12 cellular contexts compared by ENCODE assay signal in genomic region chr11:127627629-127628462, GRCh38.
DNase-seq lines count a peak whose midpoint lies in the region; ATAC-seq, FAIRE-seq and TF ChIP-seq lines count a peak whose summit lies in the region.
"Had no signal": no experiment of that assay in that cellular context is flagged by ENCODE, and none has a peak within 500 bp of the region (broad histone marks: within the 10 kb centered on the region; RNA-seq: fewer than 3 reads in every experiment).

No MANE protein-coding gene starts in this region.

- intact Hi-C loops in A673 (cut with micrococcal nuclease; ENCODE audit: unreplicated experiment): no loop called here
- intact Hi-C loops in activated CD4-positive, alpha-beta memory T cell treated with anti-CD3 and anti-CD28 coated beads for 36 hours (cut with micrococcal nuclease): no loop called here

- no peak overlapping the region for H3K4me3 Mint-ChIP-seq in activated CD4-positive, alpha-beta memory T cell treated with anti-CD3 and anti-CD28 coated beads for 36 hours
- H3K4me3 Mint-ChIP-seq: memory B cell had no signal

- H3K36me3 ChIP-seq in A673 (ENCODE audit: insufficient read depth, low read length, poor library complexity, severe bottlenecking): no peaks in the 10 kb centered on the region
- H3K36me3 ChIP-seq: heart right ventricle had no signal

- TF ChIP-seq CTCF in A673 (conservative IDR thresholded peaks at IDR 0.05; ENCODE audit: low read depth, low read length): no peak

- no peak for FAIRE-seq in frontal cortex (lab: Jason Lieb, UNC)

- H3K27ac Mint-ChIP-seq in activated CD4-positive, alpha-beta memory T cell treated with anti-CD3 and anti-CD28 coated beads for 36 hours: no peak overlapping the region
- H3K27ac Mint-ChIP-seq: memory B cell had no signal

- H3K9me3 Mint-ChIP-seq in activated CD4-positive, alpha-beta memory T cell treated with anti-CD3 and anti-CD28 coated beads for 36 hours: no peaks in the 10 kb centered on the region
- H3K9me3 Mint-ChIP-seq: memory B cell had no signal

- no peak overlapping the region for H3K4me3 ChIP-seq in A673 (ENCODE audit: low read depth, low read length, poor library complexity, severe bottlenecking)
- H3K4me3 ChIP-seq: heart right ventricle had no signal

- no peaks in the 10 kb centered on the region for H3K4me1 Mint-ChIP-seq in activated CD4-positive, alpha-beta memory T cell treated with anti-CD3 and anti-CD28 coated beads for 36 hours (ENCODE audit: low read depth)
- H3K4me1 Mint-ChIP-seq: memory B cell had no signal

- peak; percentile 34 for DNase-seq in A673 (ENCODE audit: low spot score)
- peak; percentile 62 for DNase-seq in NCI-H128 (lab: John Stamatoyannopoulos, UW; ENCODE audit: unreplicated experiment)
- peak; percentile 98 for DNase-seq in NCI-H774 (lab: John Stamatoyannopoulos, UW)
- DNase-seq in kidney tubule cell (ENCODE audit: low spot score): peak; percentile 30
- no peak for DNase-seq in T-helper 9 cell
- no peak for DNase-seq in frontal cortex (ENCODE audit: low spot score in 2 of 2)
- DNase-seq in activated CD4-positive, alpha-beta memory T cell treated with anti-CD3 and anti-CD28 coated beads for 36 hours: no peak
- DNase-seq: effector CD4-positive, alpha-beta T cell; heart right ventricle had no signal

- BruUV-seq in A673 (replicated peaks; lab: Mats Ljungman, UMichigan): no TSS peak

- peaks cover 5% of the 10 kb centered on the region for H3K4me1 ChIP-seq in A673 (ENCODE audit: insufficient read depth, low read length, poor library complexity, severe bottlenecking)
- H3K4me1 ChIP-seq: heart right ventricle, parathyroid adenoma had no signal

- no peak overlapping the region for H3K27ac ChIP-seq in A673 (ENCODE audit: low read depth, low read length, poor library complexity, severe bottlenecking)
- H3K27ac ChIP-seq: heart right ventricle, parathyroid adenoma had no signal

- no peaks in the 10 kb centered on the region for H3K27me3 Mint-ChIP-seq in activated CD4-positive, alpha-beta memory T cell treated with anti-CD3 and anti-CD28 coated beads for 36 hours
- H3K27me3 Mint-ChIP-seq: memory B cell had no signal

- CTCF ChIA-PET in A673 (lab: Charles Lee): no interaction called here
- CTCF ChIA-PET in activated CD4-positive, alpha-beta memory T cell treated with anti-CD3 and anti-CD28 coated beads for 36 hours (lab: Charles Lee): no interaction called here

- no peaks in the 10 kb centered on the region for H3K36me3 Mint-ChIP-seq in activated CD4-positive, alpha-beta memory T cell treated with anti-CD3 and anti-CD28 coated beads for 36 hours
- H3K36me3 Mint-ChIP-seq: memory B cell had no signal

- POLR2A ChIA-PET in A673 (lab: Charles Lee; ENCODE audit: low non-redundant PET): no interaction called here
- POLR2A ChIA-PET in activated CD4-positive, alpha-beta memory T cell treated with anti-CD3 and anti-CD28 coated beads for 36 hours (lab: Charles Lee): no interaction called here

- ATAC-seq in GM19455 (IDR thresholded peaks at IDR 0.05; ENCODE audit: unreplicated experiment): no peak
- ATAC-seq: heart right ventricle had no signal

- H3K9me3 ChIP-seq in A673 (ENCODE audit: low read depth, low read length, poor library complexity, severe bottlenecking): no peaks in the 10 kb centered on the region
- H3K9me3 ChIP-seq: heart right ventricle had no signal

- no peaks in the 10 kb centered on the region for H3K27me3 ChIP-seq in A673 (replicated peaks; ENCODE audit: insufficient read depth, low read depth, low read length, poor library complexity)

Comparison
In these comparisons a context has a peak if more than half of its experiments do, and no peak if none do; other contexts are left out.
1. DNase-seq: peak in A673 (single experiment), NCI-H128 (single experiment), NCI-H774 (single experiment) and kidney tubule cell (single experiment); none in T-helper 9 cell (single experiment), frontal cortex (0 of 2) and activated CD4-positive, alpha-beta memory T cell treated with anti-CD3 and anti-CD28 coated beads for 36 hours (single experiment).